In genomic region chr12:127677537-127678131, GRCh38 we compare ENCODE assay signal across 8 cellular contexts.
A peak's percentile ranks its signal among the peaks of the same experiment; 100 is the strongest.
DNase-seq lines count a peak whose midpoint lies in the region; ATAC-seq, FAIRE-seq and TF ChIP-seq lines count a peak whose summit lies in the region.

No MANE protein-coding gene starts in this region.

- H3K9me3 ChIP-seq in breast epithelium (no peaks in the 10 kb centered on the region), keratinocyte (ENCODE audit: control insufficient read depth, low read depth, low read length) (no peaks in the 10 kb centered on the region)

- no peak overlapping the region for H3K4me2 ChIP-seq in keratinocyte (ENCODE audit: control insufficient read depth, extremely low read depth, insufficient read depth, low read depth, low read length)

- no peaks in the 10 kb centered on the region for H3K9me1 ChIP-seq in keratinocyte (ENCODE audit: control insufficient read depth, extremely low read depth, insufficient read depth, low read length)

- no peaks in the 10 kb centered on the region for H3K36me3 ChIP-seq in breast epithelium
- no peaks in the 10 kb centered on the region for H3K36me3 ChIP-seq in keratinocyte (ENCODE audit: control insufficient read depth in 2 of 2, extremely low read depth in 1 of 2, insufficient read depth in 2 of 2, low read length in 2 of 2)

- TF ChIP-seq CTCF in AG09319 (IDR thresholded peaks at IDR 0.05; ENCODE audit: low read depth, low read length) (peak; percentile 91), breast epithelium (IDR thresholded peaks at IDR 0.05) (peak; percentile 47 to 55 (median 48)), keratinocyte (optimal IDR thresholded peaks at IDR 0.05 in 1 of 3, IDR thresholded peaks at IDR 0.05 in 1 of 3, conservative IDR thresholded peaks at IDR 0.05 in 1 of 3; ENCODE audit: extremely low read depth in 1 of 3, insufficient read depth in 2 of 3, low read length in 3 of 3) (peak; percentile 50 to 80 (median 61))

- H3K27me3 ChIP-seq in breast epithelium (no peaks in the 10 kb centered on the region), keratinocyte (ENCODE audit: control insufficient read depth, extremely low read depth, insufficient read depth, low read length) (no peaks in the 10 kb centered on the region)

- FAIRE-seq in keratinocyte (lab: Jason Lieb, UNC): no peak

- no peak for TF ChIP-seq POLR2A in breast epithelium (IDR thresholded peaks at IDR 0.05)

- H3K27ac ChIP-seq in breast epithelium (no peak overlapping the region), keratinocyte (ENCODE audit: control insufficient read depth, insufficient read depth, low read length) (no peak overlapping the region)

- no peaks in the 10 kb centered on the region for H4K20me1 ChIP-seq in keratinocyte (ENCODE audit: control insufficient read depth, extremely low read depth, insufficient read depth, low read length)

- H3K4me3 ChIP-seq in breast epithelium (no peak overlapping the region), keratinocyte (ENCODE audit: control insufficient read depth in 2 of 3, extremely low read depth in 1 of 3, insufficient read depth in 2 of 3, low read depth in 1 of 3, low read length in 3 of 3) (no peak overlapping the region)

- ATAC-seq in GM18907 (IDR thresholded peaks at IDR 0.05; ENCODE audit: unreplicated experiment) (peak; percentile 69), HG03039 (IDR thresholded peaks at IDR 0.05; ENCODE audit: unreplicated experiment) (no peak)

- no peak overlapping the region for H2AFZ ChIP-seq in keratinocyte (ENCODE audit: control insufficient read depth, low read length)

- H3K79me2 ChIP-seq in keratinocyte (ENCODE audit: control insufficient read depth, insufficient read depth, low read length): no peaks in the 10 kb centered on the region

- intact Hi-C loops in breast epithelium (cut with DNase I; ENCODE audit: low total_unique reads): no loop called here

- no peaks in the 10 kb centered on the region for H3K4me1 ChIP-seq in breast epithelium
- H3K4me1 ChIP-seq in keratinocyte (ENCODE audit: control insufficient read depth, extremely low read depth, insufficient read depth, low read length): no peaks in the 10 kb centered on the region

- DNase-seq in AG09319 (ENCODE audit: extremely low read depth, low read depth): peak; percentile 60
- peak; percentile 61 for DNase-seq in NCI-H1048 (lab: John Stamatoyannopoulos, UW)
- DNase-seq in SW480 (ENCODE audit: low spot score): peak; percentile 51
- DNase-seq in breast epithelium (ENCODE audit: low spot score in 2 of 2): peak in 1 of 2 donors; percentile 27
- DNase-seq in keratinocyte (ENCODE audit: low read depth, low spot score): no peak
- DNase-seq in stimulated activated CD4-positive, alpha-beta T cell treated with anti-CD3 and anti-CD28 coated beads, Interleukin-2, amount 100 ng/mL, for 24 hours: peak; percentile 50 to 62

- no peak overlapping the region for H3K9ac ChIP-seq in keratinocyte (ENCODE audit: control insufficient read depth, extremely low read depth, insufficient read depth, low read length)

- dilution Hi-C loops in keratinocyte (cut with MboI; ENCODE audit: extremely low pct_ligation_motif_present, low sequenced_read_pairs): no loop called here
